6 cellular contexts compared by ENCODE assay signal in genomic region chr7:151056286-151057037, GRCh38. TPM values are rescaled to one million over a fixed set of nuclear protein-coding genes. Genes with fewer than 3 reads are reported as not detected.
A peak's percentile ranks its signal among the peaks of the same experiment; 100 is the strongest.
DNase-seq lines count a peak whose midpoint lies in the region.

No MANE protein-coding gene starts in this region.

- no peaks in the 10 kb centered on the region for H3K27me3 ChIP-seq in duodenal mucosa (ENCODE audit: control insufficient read depth in 1 of 2, insufficient read depth in 2 of 2, low read length in 2 of 2)
- H3K27me3 ChIP-seq in skeletal muscle satellite cell (ENCODE audit: control insufficient read depth, insufficient read depth, low read length), result no peaks in the 10 kb centered on the region

- H3K4me3 ChIP-seq in duodenal mucosa (ENCODE audit: low read depth in 1 of 2, low read length in 2 of 2) (peak overlapping the region; percentile 94), skeletal muscle satellite cell (ENCODE audit: low read length) (peak overlapping the region; percentile 87)

- H3K36me3 ChIP-seq in duodenal mucosa (ENCODE audit: control insufficient read depth in 1 of 2, insufficient read depth in 2 of 2, low read length in 2 of 2) (no peaks in the 10 kb centered on the region), skeletal muscle satellite cell (ENCODE audit: insufficient read depth, low read length) (no peaks in the 10 kb centered on the region)

- no peak overlapping the region for H3K27ac ChIP-seq in duodenal mucosa (ENCODE audit: low read depth, low read length)

- H3K9ac ChIP-seq in duodenal mucosa (ENCODE audit: low read depth in 1 of 2, low read length in 2 of 2) (peak overlapping the region; percentile 60 to 78), skeletal muscle satellite cell (ENCODE audit: low read depth, low read length) (peak overlapping the region; percentile 82)

- H3K4me2 ChIP-seq in skeletal muscle satellite cell (ENCODE audit: low read length), result peak overlapping the region; percentile 94

- DNase-seq in SIG-M5 treated with dmso at 0.1 percent for 504 hours (lab: John Stamatoyannopoulos, UW; ENCODE audit: unreplicated experiment), result peak; percentile 25
- DNase-seq in SIG-M5 (lab: John Stamatoyannopoulos, UW), result no peak
- DNase-seq in hepatic stellate cell (ENCODE audit: low spot score), result no peak
- no peak for DNase-seq in RPMI8226

- H3K9me3 ChIP-seq in duodenal mucosa (ENCODE audit: control insufficient read depth in 1 of 2, low read length in 2 of 2), result no peaks in the 10 kb centered on the region
- H3K9me3 ChIP-seq in skeletal muscle satellite cell (replicated peaks; ENCODE audit: low read length), result no peaks in the 10 kb centered on the region

- H3K4me1 ChIP-seq in duodenal mucosa (ENCODE audit: control insufficient read depth in 1 of 2, insufficient read depth in 2 of 2, low read length in 2 of 2) (peaks cover 32 to 39% of the 10 kb centered on the region in 2 donors), skeletal muscle satellite cell (ENCODE audit: control insufficient read depth, insufficient read depth, low read length) (peaks cover 30% of the 10 kb centered on the region)

RNA-seq across cellular contexts. Expression of gene CDK5, which starts 1.2 kb away (rescaled TPM):
- total RNA-seq in skeletal muscle satellite cell (2012; rRNA removed), result 15.7 and 18.1 TPM in 2 replicates

RNA-seq across cellular contexts. Expression of gene SLC4A2, which starts 2.9 kb away (rescaled TPM):
- total RNA-seq in skeletal muscle satellite cell (2012; rRNA removed), result 54.8 and 77.8 TPM in 2 replicates

RNA-seq across cellular contexts. Expression of gene ASIC3, which starts 8.1 kb away (rescaled TPM):
- 0.22 TPM in 1 of 2 replicates, not detected in the other for total RNA-seq in skeletal muscle satellite cell (2012; rRNA removed)

RNA-seq across cellular contexts. Expression of gene FASTK, which starts 24.1 kb away (rescaled TPM):
- 58.3 and 85.2 TPM in 2 replicates for total RNA-seq in skeletal muscle satellite cell (2012; rRNA removed)

RNA-seq across cellular contexts. Expression of gene TMUB1, which starts 26.8 kb away (rescaled TPM):
- total RNA-seq in skeletal muscle satellite cell (2012; rRNA removed), result 18.8 and 25.1 TPM in 2 replicates
